1 cellular context compared by ENCODE assay signal in the genomic region with DNA sequence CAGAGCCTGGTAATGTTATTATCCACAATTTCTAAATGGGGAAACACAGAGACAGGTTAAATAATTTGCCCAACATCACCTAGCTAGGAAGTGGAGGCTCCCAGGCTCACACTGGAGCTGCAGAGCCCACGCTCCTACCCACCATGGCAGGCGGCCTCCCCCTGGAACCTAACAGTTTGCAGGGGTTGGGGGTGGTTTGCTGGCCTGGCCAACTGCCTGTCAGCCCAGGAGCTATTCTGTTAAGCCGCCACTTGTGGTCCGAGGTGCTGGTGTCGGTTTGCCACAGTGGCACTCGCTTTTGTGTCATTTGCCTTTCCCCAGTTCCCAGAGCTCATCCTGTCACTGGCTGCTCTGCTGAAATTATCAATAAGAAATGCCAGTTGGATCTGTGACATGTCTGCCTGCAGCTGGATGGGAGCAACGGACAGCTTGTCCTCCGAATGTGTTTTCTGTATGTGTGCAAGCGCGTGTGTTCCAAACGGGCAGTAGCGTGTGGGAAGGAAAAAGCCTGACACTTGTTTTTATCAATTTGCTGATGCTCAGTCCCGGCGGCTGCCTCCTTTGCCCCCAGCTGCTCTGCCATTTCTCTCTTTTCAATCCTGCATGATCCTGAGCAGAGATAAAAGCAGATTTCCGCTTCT.
TF ChIP-seq lines count a peak whose summit lies in the region.

No MANE protein-coding gene starts in this region.

TF ChIP-seq in HepG2, 621 proteins besides CTCF, POLR2A, EP300 and RAD21:
- TF ChIP-seq, protein P1, sequence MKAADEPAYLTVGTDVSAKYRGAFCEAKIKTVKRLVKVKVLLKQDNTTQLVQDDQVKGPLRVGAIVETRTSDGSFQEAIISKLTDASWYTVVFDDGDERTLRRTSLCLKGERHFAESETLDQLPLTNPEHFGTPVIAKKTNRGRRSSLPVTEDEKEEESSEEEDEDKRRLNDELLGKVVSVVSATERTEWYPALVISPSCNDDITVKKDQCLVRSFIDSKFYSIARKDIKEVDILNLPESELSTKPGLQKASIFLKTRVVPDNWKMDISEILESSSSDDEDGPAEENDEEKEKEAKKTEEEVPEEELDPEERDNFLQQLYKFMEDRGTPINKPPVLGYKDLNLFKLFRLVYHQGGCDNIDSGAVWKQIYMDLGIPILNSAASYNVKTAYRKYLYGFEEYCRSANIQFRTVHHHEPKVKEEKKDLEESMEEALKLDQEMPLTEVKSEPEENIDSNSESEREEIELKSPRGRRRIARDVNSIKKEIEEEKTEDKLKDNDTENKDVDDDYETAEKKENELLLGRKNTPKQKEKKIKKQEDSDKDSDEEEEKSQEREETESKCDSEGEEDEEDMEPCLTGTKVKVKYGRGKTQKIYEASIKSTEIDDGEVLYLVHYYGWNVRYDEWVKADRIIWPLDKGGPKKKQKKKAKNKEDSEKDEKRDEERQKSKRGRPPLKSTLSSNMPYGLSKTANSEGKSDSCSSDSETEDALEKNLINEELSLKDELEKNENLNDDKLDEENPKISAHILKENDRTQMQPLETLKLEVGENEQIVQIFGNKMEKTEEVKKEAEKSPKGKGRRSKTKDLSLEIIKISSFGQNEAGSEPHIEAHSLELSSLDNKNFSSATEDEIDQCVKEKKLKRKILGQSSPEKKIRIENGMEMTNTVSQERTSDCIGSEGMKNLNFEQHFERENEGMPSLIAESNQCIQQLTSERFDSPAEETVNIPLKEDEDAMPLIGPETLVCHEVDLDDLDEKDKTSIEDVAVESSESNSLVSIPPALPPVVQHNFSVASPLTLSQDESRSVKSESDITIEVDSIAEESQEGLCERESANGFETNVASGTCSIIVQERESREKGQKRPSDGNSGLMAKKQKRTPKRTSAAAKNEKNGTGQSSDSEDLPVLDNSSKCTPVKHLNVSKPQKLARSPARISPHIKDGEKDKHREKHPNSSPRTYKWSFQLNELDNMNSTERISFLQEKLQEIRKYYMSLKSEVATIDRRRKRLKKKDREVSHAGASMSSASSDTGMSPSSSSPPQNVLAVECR (CRISPR knock-in tag; IDR thresholded peaks at IDR 0.05; ENCODE audit: borderline replicate concordance), result 0 out of 2 replicates have a peak, but pooled peaks have one; percentile 10
- no peak for TF ChIP-seq RCOR2 (CRISPR knock-in tag; IDR thresholded peaks at IDR 0.05)
